Comparison of ENCODE assay signal across 1 cellular context in the genomic region with DNA sequence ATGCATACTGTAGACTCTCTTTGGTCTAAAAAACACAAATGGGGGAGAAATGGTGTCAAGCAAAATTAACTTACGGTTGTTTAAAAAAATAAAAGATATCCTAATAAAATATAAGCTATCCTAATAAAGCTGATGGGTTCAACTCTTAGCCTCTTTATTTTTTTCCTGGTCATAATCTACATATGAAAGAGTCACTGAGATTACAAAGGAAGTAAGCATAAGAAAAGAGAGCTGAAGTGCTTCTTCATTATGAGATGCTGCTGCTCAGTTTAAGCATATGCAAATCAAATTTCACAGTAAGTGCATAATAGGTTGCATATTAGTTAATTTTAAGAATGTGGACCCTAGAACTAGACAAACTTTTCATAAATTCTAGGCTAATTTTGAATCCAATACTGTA.
TF ChIP-seq lines count a peak whose summit lies in the region.

No MANE protein-coding gene starts in this region.

TF ChIP-seq in WTC11, 78 proteins besides CTCF, POLR2A, EP300 and RAD21:
- TF ChIP-seq ZSCAN18 (CRISPR knock-in tag; IDR thresholded peaks at IDR 0.05), result no peak
- no peak for TF ChIP-seq ELF4 (CRISPR knock-in tag; IDR thresholded peaks at IDR 0.05; ENCODE audit: low read depth)
- no peak for TF ChIP-seq ZNF671 (CRISPR knock-in tag; IDR thresholded peaks at IDR 0.05)
- TF ChIP-seq AFF4 (CRISPR knock-in tag; IDR thresholded peaks at IDR 0.05; ENCODE audit: borderline replicate concordance), result no peak
- no peak for TF ChIP-seq PRDM15 (CRISPR knock-in tag; IDR thresholded peaks at IDR 0.05)
- TF ChIP-seq, protein P1, sequence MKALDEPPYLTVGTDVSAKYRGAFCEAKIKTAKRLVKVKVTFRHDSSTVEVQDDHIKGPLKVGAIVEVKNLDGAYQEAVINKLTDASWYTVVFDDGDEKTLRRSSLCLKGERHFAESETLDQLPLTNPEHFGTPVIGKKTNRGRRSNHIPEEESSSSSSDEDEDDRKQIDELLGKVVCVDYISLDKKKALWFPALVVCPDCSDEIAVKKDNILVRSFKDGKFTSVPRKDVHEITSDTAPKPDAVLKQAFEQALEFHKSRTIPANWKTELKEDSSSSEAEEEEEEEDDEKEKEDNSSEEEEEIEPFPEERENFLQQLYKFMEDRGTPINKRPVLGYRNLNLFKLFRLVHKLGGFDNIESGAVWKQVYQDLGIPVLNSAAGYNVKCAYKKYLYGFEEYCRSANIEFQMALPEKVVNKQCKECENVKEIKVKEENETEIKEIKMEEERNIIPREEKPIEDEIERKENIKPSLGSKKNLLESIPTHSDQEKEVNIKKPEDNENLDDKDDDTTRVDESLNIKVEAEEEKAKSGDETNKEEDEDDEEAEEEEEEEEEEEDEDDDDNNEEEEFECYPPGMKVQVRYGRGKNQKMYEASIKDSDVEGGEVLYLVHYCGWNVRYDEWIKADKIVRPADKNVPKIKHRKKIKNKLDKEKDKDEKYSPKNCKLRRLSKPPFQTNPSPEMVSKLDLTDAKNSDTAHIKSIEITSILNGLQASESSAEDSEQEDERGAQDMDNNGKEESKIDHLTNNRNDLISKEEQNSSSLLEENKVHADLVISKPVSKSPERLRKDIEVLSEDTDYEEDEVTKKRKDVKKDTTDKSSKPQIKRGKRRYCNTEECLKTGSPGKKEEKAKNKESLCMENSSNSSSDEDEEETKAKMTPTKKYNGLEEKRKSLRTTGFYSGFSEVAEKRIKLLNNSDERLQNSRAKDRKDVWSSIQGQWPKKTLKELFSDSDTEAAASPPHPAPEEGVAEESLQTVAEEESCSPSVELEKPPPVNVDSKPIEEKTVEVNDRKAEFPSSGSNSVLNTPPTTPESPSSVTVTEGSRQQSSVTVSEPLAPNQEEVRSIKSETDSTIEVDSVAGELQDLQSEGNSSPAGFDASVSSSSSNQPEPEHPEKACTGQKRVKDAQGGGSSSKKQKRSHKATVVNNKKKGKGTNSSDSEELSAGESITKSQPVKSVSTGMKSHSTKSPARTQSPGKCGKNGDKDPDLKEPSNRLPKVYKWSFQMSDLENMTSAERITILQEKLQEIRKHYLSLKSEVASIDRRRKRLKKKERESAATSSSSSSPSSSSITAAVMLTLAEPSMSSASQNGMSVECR (CRISPR knock-in tag; IDR thresholded peaks at IDR 0.05; ENCODE audit: borderline replicate concordance), result no peak
- no peak for TF ChIP-seq SP1 (CRISPR knock-in tag; conservative IDR thresholded peaks at IDR 0.05)
- no peak for TF ChIP-seq NFATC4 (CRISPR knock-in tag; IDR thresholded peaks at IDR 0.05)
- TF ChIP-seq ZNF138 (CRISPR knock-in tag; conservative IDR thresholded peaks at IDR 0.05), result no peak
